Comparison of ENCODE assay signal across 11 cellular contexts in genomic region chr9:34374905-34375552, GRCh38. TPM values are rescaled to one million over a fixed set of nuclear protein-coding genes. Genes with fewer than 3 reads are reported as not detected.
DNase-seq lines count a peak whose midpoint lies in the region; ATAC-seq and TF ChIP-seq lines count a peak whose summit lies in the region.
"Had no signal": no experiment of that assay in that cellular context is flagged by ENCODE, and none has a peak within 500 bp of the region (broad histone marks: within the 10 kb centered on the region; RNA-seq: fewer than 3 reads in every experiment).

No MANE protein-coding gene starts in this region.

- TF ChIP-seq EP300 in sigmoid colon (IDR thresholded peaks at IDR 0.05): no peak

- intact Hi-C loops in sigmoid colon (cut with DNase I): loop anchor here (5.0 to 10.0 kb wide), 3 partner anchors 82 to 560 kb away; partner anchors contain the start of genes DNAI1, FAM219A and UBE2R2

- ATAC-seq in HG03520 (IDR thresholded peaks at IDR 0.05; ENCODE audit: unreplicated experiment): no peak
- no peak for ATAC-seq in HG02885 (IDR thresholded peaks at IDR 0.05; ENCODE audit: poor library complexity, unreplicated experiment)

- peak; percentile 36 for DNase-seq in DMS53 (lab: John Stamatoyannopoulos, UW)
- DNase-seq in DMS53 treated with DMSO at 0.1 percent for 48 hours (lab: John Stamatoyannopoulos, UW; ENCODE audit: unreplicated experiment): no peak
- peak; percentile 51 for DNase-seq in NCI-H82 treated with DMSO at 0.1 percent for 48 hours (lab: John Stamatoyannopoulos, UW; ENCODE audit: unreplicated experiment)
- peak; percentile 33 for DNase-seq in epithelial cell of esophagus (ENCODE audit: low read depth)
- DNase-seq in sigmoid colon: no peak
- DNase-seq in NCI-H774 (lab: John Stamatoyannopoulos, UW): no peak
- DNase-seq: 8988T; KG1; stimulated activated CD4-positive, alpha-beta T cell treated with anti-CD3 and anti-CD28 coated beads, Interleukin-4, amount 100 ng/mL, for 4 hours had no signal

- no peaks in the 10 kb centered on the region for H3K27me3 ChIP-seq in sigmoid colon

- H3K36me3 ChIP-seq in sigmoid colon: peaks cover 9 to 25% (median 18%) of the 10 kb centered on the region in 4 donors

- TF ChIP-seq CTCF in epithelial cell of esophagus (IDR thresholded peaks at IDR 0.05; ENCODE audit: insufficient read depth, low read depth, low read length, missing control alignments) (peak; percentile 4), sigmoid colon (IDR thresholded peaks at IDR 0.05) (no peak)

- H3K27ac ChIP-seq in sigmoid colon: peak overlapping the region in 3 of 4 donors; percentile 88 to 92 (median 92)

- H3K9me3 ChIP-seq in sigmoid colon: no peaks in the 10 kb centered on the region

- 16 to 56% methylated on average over 5 of the region's 5 CpGs for WGBS in sigmoid colon, 2 donors

- peaks cover 0 to 76% (median 57%) of the 10 kb centered on the region in 4 donors for H3K4me1 ChIP-seq in sigmoid colon

- TF ChIP-seq POLR2A in sigmoid colon (IDR thresholded peaks at IDR 0.05): no peak

- H3K4me3 ChIP-seq in epithelial cell of esophagus (ENCODE audit: low read length) (no peak overlapping the region), sigmoid colon (peak overlapping the region in 2 of 4 donors; percentile 77 to 80)

RNA-seq across cellular contexts. Expression of gene MYORG, which starts 1.7 kb away (rescaled TPM):
- 10 to 100 TPM in 3 of 4 donors, 1 to 10 TPM in 1; 3.9 to 23.5 (median 20.0) TPM for total RNA-seq in sigmoid colon
- polyA plus RNA-seq in sigmoid colon: 10 to 100 TPM in 1 of 3 donors, 1 to 10 TPM in 2; 3.0 to 23.4 (median 5.5) TPM

RNA-seq across cellular contexts. Expression of gene NUDT2, which starts 45.7 kb away (rescaled TPM):
- total RNA-seq in sigmoid colon: 10 to 100 TPM; 12.1 to 59.9 (median 36.1) TPM
- polyA plus RNA-seq in sigmoid colon: 10 to 100 TPM; 27.0 to 56.5 (median 35.6) TPM

RNA-seq across cellular contexts. Expression of gene KIF24, which starts 46.0 kb away (rescaled TPM):
- 1 to 10 TPM in 1 of 4 donors, under 1 TPM in 3; 0.28 to 1.4 (median 0.51) TPM for total RNA-seq in sigmoid colon
- 1 to 10 TPM in 1 of 3 donors, under 1 TPM in 2; under 0.01 to 1.6 (median 0.46) TPM for polyA plus RNA-seq in sigmoid colon

Comparison
In these comparisons a context has a peak if more than half of its experiments do, and no peak if none do; other contexts are left out.
1. DNase-seq: peak in DMS53 (single experiment), NCI-H82 treated with DMSO at 0.1 percent for 48 hours (single experiment) and epithelial cell of esophagus (single experiment); none in DMS53 treated with DMSO at 0.1 percent for 48 hours (single experiment), sigmoid colon (single experiment) and NCI-H774 (single experiment).